In the genomic region with DNA sequence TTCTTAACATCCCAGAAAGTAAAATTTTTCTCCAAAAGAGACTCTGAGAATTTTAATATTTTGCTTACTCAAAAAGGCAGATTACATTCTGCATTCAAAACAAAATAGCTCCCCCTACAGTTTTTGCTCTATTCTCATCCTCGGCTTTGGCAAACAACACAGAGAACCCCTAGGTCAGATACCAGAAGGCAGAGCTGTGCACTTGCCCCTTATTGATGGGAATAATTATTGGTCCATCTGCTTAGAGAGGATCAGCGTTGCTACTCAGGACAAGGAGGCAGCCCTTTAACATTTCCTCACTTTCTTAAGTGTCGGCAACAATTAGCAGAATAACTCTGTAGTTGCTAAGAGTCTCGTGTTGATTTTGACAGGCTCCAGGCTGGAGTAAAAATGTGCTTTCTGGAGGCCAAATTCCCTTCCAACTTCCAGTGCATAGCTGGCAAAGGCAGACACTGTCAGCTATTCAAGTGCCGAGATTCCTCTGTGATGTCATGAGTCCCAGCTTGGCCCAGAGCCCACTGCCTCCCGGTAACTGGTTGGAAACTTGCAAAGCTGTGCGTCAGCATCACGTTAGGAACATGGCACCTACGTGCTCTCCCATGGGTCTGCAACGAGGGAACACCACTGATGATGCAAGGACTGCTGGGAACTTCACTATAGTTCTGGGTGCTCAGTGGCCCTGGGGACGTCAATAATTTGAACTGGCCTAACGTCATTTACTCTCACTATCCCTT, we compare ENCODE assay signal across 8 cellular contexts.
A peak's percentile ranks its signal among the peaks of the same experiment; 100 is the strongest.
DNase-seq lines count a peak whose midpoint lies in the region; ATAC-seq lines count a peak whose summit lies in the region.

No MANE protein-coding gene starts in this region.

- in situ Hi-C loops in G401 (cut with HindIII; ENCODE audit: low sequenced_read_pairs) = no loop called here

- no peaks in the 10 kb centered on the region for H3K36me3 ChIP-seq in SJCRH30

- H3K4me1 ChIP-seq in SJCRH30 = no peaks in the 10 kb centered on the region

- no peak overlapping the region for H3K4me3 ChIP-seq in SJCRH30

- H3K27me3 ChIP-seq in SJCRH30 = no peaks in the 10 kb centered on the region

- intact Hi-C loops in posterior cingulate gyrus (cut with DNase I) = loop anchor here (5.0 kb wide), 1 partner anchor 638 kb away; no protein-coding TSS in a partner anchor

- no peaks in the 10 kb centered on the region for H3K9me3 ChIP-seq in SJCRH30 (replicated peaks)

- H3K27ac ChIP-seq in SJCRH30 = no peak overlapping the region

- ATAC-seq in GM18867 (IDR thresholded peaks at IDR 0.05; ENCODE audit: unreplicated experiment) (no peak), GM18858 (IDR thresholded peaks at IDR 0.05; ENCODE audit: unreplicated experiment) (no peak)

- DNase-seq in G401 (ENCODE audit: low spot score) (peak; percentile 8), SJCRH30 (peak; percentile 29 to 50), glomerular endothelial cell (ENCODE audit: extremely low read depth, low read depth, low spot score) (peak; percentile 44), posterior cingulate gyrus (peak in 7 of 10 donors; percentile 28 to 85 (median 39)), ecto neural progenitor cell (ENCODE audit: low spot score) (no peak)
- no peak for DNase-seq in stimulated activated CD4-positive, alpha-beta T cell treated with anti-CD3 and anti-CD28 coated beads, Interleukin-1b, Interleukin-23, amount 100 ng/mL, for 48 hours

Comparison
In these comparisons a context has a peak if more than half of its experiments do, and no peak if none do; other contexts are left out.
1. DNase-seq: peak in G401 (single experiment), SJCRH30 (2 of 2), glomerular endothelial cell (single experiment) and posterior cingulate gyrus (7 of 10); none in ecto neural progenitor cell (single experiment) and stimulated activated CD4-positive, alpha-beta T cell treated with anti-CD3 and anti-CD28 coated beads, Interleukin-1b, Interleukin-23, amount 100 ng/mL, for 48 hours (single experiment).